Comparison of ENCODE assay signal across 2 cellular contexts in the genomic region with DNA sequence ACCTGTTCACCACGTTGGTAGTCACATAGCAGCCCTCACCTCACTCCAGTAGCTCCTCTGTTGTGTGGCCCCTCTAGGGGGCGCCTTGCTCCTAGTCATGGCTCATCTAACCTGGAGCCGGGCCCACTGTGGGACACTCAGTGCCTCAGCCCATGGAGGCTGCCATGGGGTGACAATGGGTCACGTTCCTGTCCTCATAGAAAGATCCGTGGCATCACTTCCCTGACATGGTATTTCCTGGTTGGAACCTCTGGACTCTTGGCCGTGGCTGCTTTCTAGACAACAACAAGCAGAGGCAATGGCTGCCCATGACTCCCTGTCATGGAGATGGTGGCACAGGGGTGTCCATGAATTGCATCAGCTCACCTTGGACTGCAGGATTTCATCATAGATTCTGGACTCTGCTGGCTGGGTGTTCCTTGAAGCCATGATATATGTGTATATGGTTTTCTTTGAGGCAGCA.
TF ChIP-seq lines count a peak whose summit lies in the region.

No MANE protein-coding gene starts in this region.

TF ChIP-seq in IMR-90, 13 proteins besides CTCF, POLR2A, EP300 and RAD21:
- TF ChIP-seq RFX5 (IDR thresholded peaks at IDR 0.05; ENCODE audit: low read depth, low read length) (no peak), FOS (IDR thresholded peaks at IDR 0.05; ENCODE audit: low read depth, low read length) (no peak), BHLHE40 (IDR thresholded peaks at IDR 0.05; ENCODE audit: low read depth, low read length) (no peak), MAZ (IDR thresholded peaks at IDR 0.05; ENCODE audit: borderline replicate concordance, low read depth, low read length) (no peak), MXI1 (IDR thresholded peaks at IDR 0.05; ENCODE audit: borderline replicate concordance, low read depth, low read length) (no peak), NFE2L2 (IDR thresholded peaks at IDR 0.05; ENCODE audit: low read depth, low read length) (no peak), RCOR1 (IDR thresholded peaks at IDR 0.05; ENCODE audit: insufficient replicate concordance, low read length) (no peak), SMC3 (IDR thresholded peaks at IDR 0.05; ENCODE audit: low read depth, low read length) (no peak), CHD1 (IDR thresholded peaks at IDR 0.05; ENCODE audit: low read depth, low read length) (no peak), CEBPB (IDR thresholded peaks at IDR 0.05; ENCODE audit: low read depth, low read length) (no peak), MAFK (IDR thresholded peaks at IDR 0.05; ENCODE audit: low read depth, low read length) (no peak)
- TF ChIP-seq, protein P1, sequence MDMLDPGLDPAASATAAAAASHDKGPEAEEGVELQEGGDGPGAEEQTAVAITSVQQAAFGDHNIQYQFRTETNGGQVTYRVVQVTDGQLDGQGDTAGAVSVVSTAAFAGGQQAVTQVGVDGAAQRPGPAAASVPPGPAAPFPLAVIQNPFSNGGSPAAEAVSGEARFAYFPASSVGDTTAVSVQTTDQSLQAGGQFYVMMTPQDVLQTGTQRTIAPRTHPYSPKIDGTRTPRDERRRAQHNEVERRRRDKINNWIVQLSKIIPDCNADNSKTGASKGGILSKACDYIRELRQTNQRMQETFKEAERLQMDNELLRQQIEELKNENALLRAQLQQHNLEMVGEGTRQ (IDR thresholded peaks at IDR 0.05; ENCODE audit: low read depth, low read length) = no peak
- TF ChIP-seq, protein P2, sequence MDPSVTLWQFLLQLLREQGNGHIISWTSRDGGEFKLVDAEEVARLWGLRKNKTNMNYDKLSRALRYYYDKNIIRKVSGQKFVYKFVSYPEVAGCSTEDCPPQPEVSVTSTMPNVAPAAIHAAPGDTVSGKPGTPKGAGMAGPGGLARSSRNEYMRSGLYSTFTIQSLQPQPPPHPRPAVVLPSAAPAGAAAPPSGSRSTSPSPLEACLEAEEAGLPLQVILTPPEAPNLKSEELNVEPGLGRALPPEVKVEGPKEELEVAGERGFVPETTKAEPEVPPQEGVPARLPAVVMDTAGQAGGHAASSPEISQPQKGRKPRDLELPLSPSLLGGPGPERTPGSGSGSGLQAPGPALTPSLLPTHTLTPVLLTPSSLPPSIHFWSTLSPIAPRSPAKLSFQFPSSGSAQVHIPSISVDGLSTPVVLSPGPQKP (IDR thresholded peaks at IDR 0.05; ENCODE audit: borderline replicate concordance, low read depth, low read length) = no peak
TF ChIP-seq in IMR-90: peak in this region for 0.

TF ChIP-seq in H1, 55 proteins besides CTCF, POLR2A, EP300 and RAD21:
- TF ChIP-seq, protein P3, sequence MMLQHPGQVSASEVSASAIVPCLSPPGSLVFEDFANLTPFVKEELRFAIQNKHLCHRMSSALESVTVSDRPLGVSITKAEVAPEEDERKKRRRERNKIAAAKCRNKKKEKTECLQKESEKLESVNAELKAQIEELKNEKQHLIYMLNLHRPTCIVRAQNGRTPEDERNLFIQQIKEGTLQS (IDR thresholded peaks at IDR 0.05; ENCODE audit: insufficient read depth, low read depth, low read length) = no peak
- TF ChIP-seq CHD2 (IDR thresholded peaks at IDR 0.05; ENCODE audit: low read length) = no peak
- no peak for TF ChIP-seq CEBPB (IDR thresholded peaks at IDR 0.05; ENCODE audit: low read depth, low read length)
- TF ChIP-seq KDM4A (IDR thresholded peaks at IDR 0.05; ENCODE audit: low read depth, low read length, severe bottlenecking) = no peak
- no peak for TF ChIP-seq MAFK (IDR thresholded peaks at IDR 0.05; ENCODE audit: low read depth, low read length)
- TF ChIP-seq SP2 (IDR thresholded peaks at IDR 0.05; ENCODE audit: low read length) = no peak
- TF ChIP-seq JUN (IDR thresholded peaks at IDR 0.05; ENCODE audit: low read depth, low read length) = no peak
- TF ChIP-seq SIX5 (IDR thresholded peaks at IDR 0.05; ENCODE audit: low read depth, low read length) = no peak
- no peak for TF ChIP-seq POU5F1 (IDR thresholded peaks at IDR 0.05; ENCODE audit: low read depth, low read length)
- no peak for TF ChIP-seq CTBP2 (IDR thresholded peaks at IDR 0.05; ENCODE audit: borderline replicate concordance, insufficient read depth, insufficient read length, low read length)
- no peak for TF ChIP-seq SRF (IDR thresholded peaks at IDR 0.05; ENCODE audit: low read depth, low read length)
- no peak for TF ChIP-seq GTF2F1 (IDR thresholded peaks at IDR 0.05; ENCODE audit: borderline replicate concordance, low read depth, low read length)
